Comparison of ENCODE assay signal across 21 cellular contexts in genomic region chr14:102345232-102345631, GRCh38.
"Had no signal": no experiment of that assay in that cellular context is flagged by ENCODE, and none has a peak within 500 bp of the region (broad histone marks: within the 10 kb centered on the region; RNA-seq: fewer than 3 reads in every experiment).

No MANE protein-coding gene starts in this region.

- H3K27me3 Mint-ChIP-seq: activated naive CD8-positive, alpha-beta T cell treated with anti-CD3 and anti-CD28 coated beads, Interleukin-2, amount 10 ng/mL, durations not matched to agents 7 days and 5 days had no signal

- DNase-seq: activated CD4-positive, alpha-beta T cell treated with anti-CD3 and anti-CD28 coated beads for 4 hours; activated CD4-positive, alpha-beta T cell treated with anti-CD3 and anti-CD28 coated beads, Interleukin-2, amount 50 U/mL, for 48 hours; activated CD4-positive, CD25-positive, alpha-beta regulatory T cell; activated CD8-positive, alpha-beta memory T cell treated with anti-CD3 and anti-CD28 coated beads, Interleukin-2, amount 50 U/mL, for 48 hours; activated gamma-delta T cell treated with Interleukin-2 at 50 U/mL for 16 hours; activated naive CD8-positive, alpha-beta T cell treated with anti-CD3 and anti-CD28 coated beads, Interleukin-2, amount 10 ng/mL, durations not matched to agents 7 days and 5 days; body of pancreas; dermis blood vessel endothelial cell; effector memory CD4-positive, alpha-beta T cell; esophagus squamous epithelium; gastrocnemius medialis; kidney glomerular epithelial cell; nephron progenitor cell; right cardiac atrium; stimulated activated CD4-positive, alpha-beta T cell treated with anti-CD3 and anti-CD28 coated beads, Interleukin-12 subunit alpha, Interleukin-12 subunit beta, amount 100 ng/mL, for 4 hours; stimulated activated CD4-positive, alpha-beta T cell treated with anti-CD3 and anti-CD28 coated beads, Interleukin-4, amount 100 ng/mL, for 4 hours; upper lobe of left lung had no signal

- ATAC-seq: body of pancreas, gastrocnemius medialis, right cardiac atrium had no signal

- H3K27ac Mint-ChIP-seq: activated naive CD8-positive, alpha-beta T cell treated with anti-CD3 and anti-CD28 coated beads, Interleukin-2, amount 10 ng/mL, durations not matched to agents 7 days and 5 days; activated T-helper 1 cell treated with anti-CD3 and anti-CD28 coated beads, Interleukin-12 subunit alpha, Interleukin-12 subunit beta, Interleukin-2, Interleukin-4 antibody, amounts not matched to agents 30 ng/mL and 10 ng/mL and 1 ng/mL, durations not matched to agents 14 hours and 24 hours and 36 hours; T-helper 1 cell treated with Interleukin-12 subunit alpha and Interleukin-12 subunit beta and Interleukin-4 antibody, amounts not matched to agents 30 μg/mL and 1 μg/mL, for 36 hours had no signal

- H3K9me3 Mint-ChIP-seq: activated naive CD8-positive, alpha-beta T cell treated with anti-CD3 and anti-CD28 coated beads, Interleukin-2, amount 10 ng/mL, durations not matched to agents 7 days and 5 days; activated T-helper 1 cell treated with anti-CD3 and anti-CD28 coated beads, Interleukin-12 subunit alpha, Interleukin-12 subunit beta, Interleukin-2, Interleukin-4 antibody, amounts not matched to agents 30 ng/mL and 10 ng/mL and 1 ng/mL, durations not matched to agents 14 hours and 24 hours and 36 hours; nephron progenitor cell; T-helper 1 cell treated with Interleukin-12 subunit alpha and Interleukin-12 subunit beta and Interleukin-4 antibody, amounts not matched to agents 30 μg/mL and 1 μg/mL, for 36 hours had no signal

- H3K27ac ChIP-seq: body of pancreas, cardiac muscle cell, esophagus squamous epithelium, gastrocnemius medialis, parathyroid adenoma, upper lobe of left lung had no signal

- H3K4me1 ChIP-seq: body of pancreas, esophagus squamous epithelium, gastrocnemius medialis, parathyroid adenoma, upper lobe of left lung had no signal

- H3K4me3 ChIP-seq: body of pancreas, cardiac muscle cell, esophagus squamous epithelium, gastrocnemius medialis, upper lobe of left lung had no signal

- H3K9me3 ChIP-seq: body of pancreas, esophagus squamous epithelium, gastrocnemius medialis, upper lobe of left lung had no signal

- H3K4me3 Mint-ChIP-seq: activated naive CD8-positive, alpha-beta T cell treated with anti-CD3 and anti-CD28 coated beads, Interleukin-2, amount 10 ng/mL, durations not matched to agents 7 days and 5 days; activated T-helper 1 cell treated with anti-CD3 and anti-CD28 coated beads, Interleukin-12 subunit alpha, Interleukin-12 subunit beta, Interleukin-2, Interleukin-4 antibody, amounts not matched to agents 30 ng/mL and 10 ng/mL and 1 ng/mL, durations not matched to agents 14 hours and 24 hours and 36 hours; nephron progenitor cell; T-helper 1 cell treated with Interleukin-12 subunit alpha and Interleukin-12 subunit beta and Interleukin-4 antibody, amounts not matched to agents 30 μg/mL and 1 μg/mL, for 36 hours had no signal

- H3K27me3 ChIP-seq: body of pancreas, cardiac muscle cell, esophagus squamous epithelium, gastrocnemius medialis, upper lobe of left lung had no signal

- H3K4me1 Mint-ChIP-seq: activated naive CD8-positive, alpha-beta T cell treated with anti-CD3 and anti-CD28 coated beads, Interleukin-2, amount 10 ng/mL, durations not matched to agents 7 days and 5 days; nephron progenitor cell had no signal
